In genomic region chr2:241508510-241509407, GRCh38 we compare ENCODE assay signal across 8 cellular contexts.
DNase-seq lines count a peak whose midpoint lies in the region; ATAC-seq lines count a peak whose summit lies in the region.

Gene STK25, minus strand, starts transcription at chr2:241508584. Its CDS starts 549 bp downstream, at chr2:241508035.

- DNase-seq in CMK (ENCODE audit: low read depth): peak; percentile 95
- DNase-seq in HS-5 (ENCODE audit: low read depth): peak; percentile 88
- DNase-seq in NK-92 treated with Interleukin-12 subunit alpha and Interleukin-12 subunit beta, amount 100 ng/mL, for 24 hours (lab: John Stamatoyannopoulos, UW): peak; percentile 94
- peak; percentile 99 for DNase-seq in activated CD8-positive, alpha-beta memory T cell treated with anti-CD3 and anti-CD28 coated beads for 24 hours
- DNase-seq in effector CD8-positive, alpha-beta T cell (lab: John Stamatoyannopoulos, UW): peak; percentile 94
- DNase-seq in medulla oblongata (ENCODE audit: extremely low spot score): peak; percentile 98
- peak; percentile 95 for DNase-seq in stimulated activated CD8-positive, alpha-beta memory T cell treated with anti-CD3 and anti-CD28 coated beads, Interleukin-12 subunit alpha, Interleukin-12 subunit beta, amount 100 ng/mL, for 1 hour (ENCODE audit: low read depth)

- peak; percentile 84 for ATAC-seq in GM19468 (IDR thresholded peaks at IDR 0.05; ENCODE audit: extremely low read depth, unreplicated experiment)

Comparison
In these comparisons a context has a peak if more than half of its experiments do, and no peak if none do; other contexts are left out.
1. Peak in every context shown above with its lines: DNase-seq and ATAC-seq.